ENCODE assay signal across 19 cellular contexts in the genomic region with DNA sequence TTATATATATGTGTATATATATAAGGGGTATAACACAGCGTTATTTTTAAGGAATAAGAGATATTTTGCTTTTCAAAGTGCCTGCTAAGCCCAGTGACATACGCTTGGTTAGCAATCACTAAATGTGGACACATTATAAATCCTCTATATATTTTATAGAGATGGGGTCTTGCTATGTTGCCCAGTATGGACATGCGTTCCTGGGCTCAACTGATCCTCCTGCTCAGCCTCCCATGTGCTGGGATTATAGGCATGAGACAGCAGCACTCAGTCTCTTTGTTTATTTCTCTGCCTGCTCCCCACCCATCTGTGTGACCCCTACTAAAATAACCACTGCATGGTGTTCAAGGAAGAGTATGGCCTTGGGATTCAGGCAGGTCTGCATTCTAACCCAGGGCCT.
"Had no signal": no experiment of that assay in that cellular context is flagged by ENCODE, and none has a peak within 500 bp of the region (broad histone marks: within the 10 kb centered on the region; RNA-seq: fewer than 3 reads in every experiment).

No MANE protein-coding gene starts in this region.

- H3K27me3 ChIP-seq: left lung, neutrophil had no signal

- ATAC-seq: activated CD4-positive, alpha-beta T cell treated with anti-CD3 and anti-CD28 coated beads for 36 hours; activated CD8-positive, alpha-beta memory T cell treated with anti-CD3 and anti-CD28 coated beads, Interleukin-2, amount 10 ng/mL, durations not matched to agents 7 days and 5 days; activated naive CD8-positive, alpha-beta T cell treated with anti-CD3 and anti-CD28 coated beads, Interleukin-2, amount 50 U/mL, for 24 hours; effector memory CD8-positive, alpha-beta T cell; left lung; natural killer cell had no signal

- DNase-seq: activated CD4-positive, alpha-beta memory T cell treated with anti-CD3 and anti-CD28 coated beads for 36 hours; activated CD4-positive, alpha-beta T cell treated with anti-CD3 and anti-CD28 coated beads for 36 hours; activated CD8-positive, alpha-beta memory T cell treated with anti-CD3 and anti-CD28 coated beads, Interleukin-2, amount 10 ng/mL, durations not matched to agents 7 days and 5 days; activated naive CD4-positive, alpha-beta T cell treated with anti-CD3 and anti-CD28 coated beads for 36 hours; activated naive CD8-positive, alpha-beta T cell treated with anti-CD3 and anti-CD28 coated beads, Interleukin-2, amount 50 U/mL, for 24 hours; activated T-cell treated with anti-CD3 and anti-CD28 coated beads, Interleukin-2, amount 50 U/mL, for 1 hour; dermis blood vessel endothelial cell; effector memory CD8-positive, alpha-beta T cell; hippocampal formation; left lung; natural killer cell; posterior cingulate gyrus; WERI-Rb-1 had no signal

- H3K9me3 ChIP-seq: left lung, neutrophil had no signal

- H3K4me3 Mint-ChIP-seq: activated CD4-positive, alpha-beta memory T cell treated with anti-CD3 and anti-CD28 coated beads for 36 hours; activated CD4-positive, alpha-beta T cell treated with anti-CD3 and anti-CD28 coated beads for 36 hours; activated CD8-positive, alpha-beta memory T cell treated with anti-CD3 and anti-CD28 coated beads, Interleukin-2, amount 10 ng/mL, durations not matched to agents 7 days and 5 days; activated naive CD4-positive, alpha-beta T cell treated with anti-CD3 and anti-CD28 coated beads for 36 hours; activated naive CD8-positive, alpha-beta T cell treated with anti-CD3 and anti-CD28 coated beads, Interleukin-2, amount 50 U/mL, for 24 hours; effector memory CD8-positive, alpha-beta T cell; memory B cell; natural killer cell; T-helper 1 cell treated with Interleukin-12 subunit alpha and Interleukin-12 subunit beta and Interleukin-4 antibody, amounts not matched to agents 30 μg/mL and 1 μg/mL, for 36 hours; type B pancreatic cell had no signal

- H3K9me3 Mint-ChIP-seq: activated naive CD8-positive, alpha-beta T cell treated with anti-CD3 and anti-CD28 coated beads, Interleukin-2, amount 50 U/mL, for 24 hours; activated T-helper 2 cell treated with anti-CD3 and anti-CD28 coated beads, Interferon-gamma antibody, Interleukin-2, Interleukin-4, amounts not matched to agents 10 μg/mL and 5 μg/mL and 100 μg/mL, durations not matched to agents 14 hours and 24 hours and 36 hours; effector memory CD8-positive, alpha-beta T cell; memory B cell; natural killer cell; type B pancreatic cell had no signal

- H3K36me3 Mint-ChIP-seq: natural killer cell, type B pancreatic cell had no signal

- H3K27me3 Mint-ChIP-seq: activated CD4-positive, alpha-beta memory T cell treated with anti-CD3 and anti-CD28 coated beads for 36 hours; activated CD4-positive, alpha-beta T cell treated with anti-CD3 and anti-CD28 coated beads for 36 hours; activated CD8-positive, alpha-beta memory T cell treated with anti-CD3 and anti-CD28 coated beads, Interleukin-2, amount 10 ng/mL, durations not matched to agents 7 days and 5 days; activated naive CD8-positive, alpha-beta T cell treated with anti-CD3 and anti-CD28 coated beads, Interleukin-2, amount 50 U/mL, for 24 hours; effector memory CD8-positive, alpha-beta T cell; memory B cell; type B pancreatic cell had no signal

- H3K27ac ChIP-seq: left lung, neutrophil, WERI-Rb-1 had no signal

- H3K4me3 ChIP-seq: left lung, smooth muscle cell had no signal

- H3K36me3 ChIP-seq: left lung, neutrophil, WERI-Rb-1 had no signal

- H3K27ac Mint-ChIP-seq: activated CD4-positive, alpha-beta memory T cell treated with anti-CD3 and anti-CD28 coated beads for 36 hours; activated CD4-positive, alpha-beta T cell treated with anti-CD3 and anti-CD28 coated beads for 36 hours; activated CD8-positive, alpha-beta memory T cell treated with anti-CD3 and anti-CD28 coated beads, Interleukin-2, amount 10 ng/mL, durations not matched to agents 7 days and 5 days; activated naive CD4-positive, alpha-beta T cell treated with anti-CD3 and anti-CD28 coated beads for 36 hours; activated naive CD8-positive, alpha-beta T cell treated with anti-CD3 and anti-CD28 coated beads, Interleukin-2, amount 50 U/mL, for 24 hours; activated T-helper 2 cell treated with anti-CD3 and anti-CD28 coated beads, Interferon-gamma antibody, Interleukin-2, Interleukin-4, amounts not matched to agents 10 μg/mL and 5 μg/mL and 100 μg/mL, durations not matched to agents 14 hours and 24 hours and 36 hours; memory B cell; natural killer cell; T-helper 1 cell treated with Interleukin-12 subunit alpha and Interleukin-12 subunit beta and Interleukin-4 antibody, amounts not matched to agents 30 μg/mL and 1 μg/mL, for 36 hours; type B pancreatic cell had no signal
